Comparison of ENCODE assay signal across 34 cellular contexts in the genomic region with DNA sequence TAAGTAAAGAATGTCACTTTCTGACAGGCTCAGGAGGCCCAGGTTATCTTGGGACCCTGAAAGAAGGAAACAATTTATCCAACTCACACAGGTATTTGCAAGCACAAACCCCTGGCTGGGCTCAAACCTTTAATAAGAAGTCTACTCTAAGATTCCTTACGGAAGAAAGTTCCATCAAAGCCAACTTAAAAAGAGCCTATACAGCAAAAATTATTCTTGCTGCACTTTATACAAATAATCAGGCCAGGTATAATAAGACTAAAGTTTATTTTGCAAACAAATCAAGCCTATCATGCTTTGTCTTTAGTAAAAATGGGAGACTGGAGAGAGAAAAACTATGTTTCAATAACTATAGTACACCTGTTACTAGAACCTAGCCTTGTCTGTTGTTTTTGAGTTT.
"Had no signal": no experiment of that assay in that cellular context is flagged by ENCODE, and none has a peak within 500 bp of the region (broad histone marks: within the 10 kb centered on the region; RNA-seq: fewer than 3 reads in every experiment).

No MANE protein-coding gene starts in this region.

- FAIRE-seq: colon had no signal

- H3K27me3 Mint-ChIP-seq: activated B cell treated with CpG ODN at 0.5 μM for 24 hours; activated CD4-positive, alpha-beta memory T cell treated with anti-CD3 and anti-CD28 coated beads, Interleukin-2, amount 10 ng/mL, durations not matched to agents 7 days and 5 days; activated CD4-positive, alpha-beta T cell treated with anti-CD3 and anti-CD28 coated beads for 36 hours; activated CD4-positive, alpha-beta T cell treated with anti-CD3 and anti-CD28 coated beads, Interleukin-2, amount 10 ng/mL, durations not matched to agents 7 days and 5 days; activated naive CD4-positive, alpha-beta T cell treated with anti-CD3 and anti-CD28 coated beads, Interleukin-2, amount 10 ng/mL, durations not matched to agents 7 days and 5 days; activated naive CD8-positive, alpha-beta T cell treated with anti-CD3 and anti-CD28 coated beads, Interleukin-2, amount 10 ng/mL, durations not matched to agents 7 days and 5 days; activated T-cell treated with anti-CD3 and anti-CD28 coated beads, Interleukin-2, amount 50 U/mL, for 24 hours; brain; effector memory CD8-positive, alpha-beta T cell; T-helper 17 cell had no signal

- DNase-seq: activated B cell treated with CpG ODN at 0.5 μM for 24 hours; activated CD4-positive, alpha-beta memory T cell treated with anti-CD3 and anti-CD28 coated beads, Interleukin-2, amount 10 ng/mL, durations not matched to agents 7 days and 5 days; activated CD4-positive, alpha-beta T cell treated with anti-CD3 and anti-CD28 coated beads for 36 hours; activated CD4-positive, alpha-beta T cell treated with anti-CD3 and anti-CD28 coated beads, Interleukin-2, amount 10 ng/mL, durations not matched to agents 7 days and 5 days; activated CD4-positive, alpha-beta T cell treated with anti-CD3 and anti-CD28 coated beads, Interleukin-2, amount 50 U/mL, for 4 hours; activated CD8-positive, alpha-beta memory T cell treated with anti-CD3 and anti-CD28 coated beads, Interleukin-2, amount 50 U/mL, for 48 hours; activated gamma-delta T cell; activated naive CD4-positive, alpha-beta T cell; activated naive CD4-positive, alpha-beta T cell treated with anti-CD3 and anti-CD28 coated beads, Interleukin-2, amount 10 ng/mL, durations not matched to agents 7 days and 5 days; activated naive CD8-positive, alpha-beta T cell treated with anti-CD3 and anti-CD28 coated beads, Interleukin-2, amount 10 ng/mL, durations not matched to agents 7 days and 5 days; activated T-cell treated with anti-CD3 and anti-CD28 coated beads for 4 hours; activated T-cell treated with anti-CD3 and anti-CD28 coated beads, Interleukin-2, amount 50 U/mL, for 24 hours; activated T-cell treated with anti-CD3 and anti-CD28 coated beads, Interleukin-2, amount 50 U/mL, for 72 hours; caudate nucleus; cortex of kidney; dermis blood vessel endothelial cell; effector CD4-positive, alpha-beta T cell; effector memory CD8-positive, alpha-beta T cell; erythroblast; foreskin keratinocyte; heart right ventricle; T-helper 1 cell; T-helper 17 cell; T1000; WERI-Rb-1 had no signal

- ATAC-seq: activated CD4-positive, alpha-beta T cell treated with anti-CD3 and anti-CD28 coated beads for 36 hours; activated CD4-positive, CD25-positive, alpha-beta regulatory T cell treated with anti-CD3 and anti-CD28 coated beads, Interleukin-2, amount 50 U/mL, for 24 hours; activated naive CD4-positive, alpha-beta T cell treated with anti-CD3 and anti-CD28 coated beads, Interleukin-2, amount 50 U/mL, for 72 hours; activated T-cell treated with anti-CD3 and anti-CD28 coated beads, Interleukin-2, amount 50 U/mL, for 72 hours; effector memory CD8-positive, alpha-beta T cell; foreskin keratinocyte; gastroesophageal sphincter; heart right ventricle; T-helper 17 cell had no signal

- H3K9me3 Mint-ChIP-seq: activated B cell treated with CpG ODN at 0.5 μM for 24 hours; activated CD4-positive, alpha-beta memory T cell treated with anti-CD3 and anti-CD28 coated beads, Interleukin-2, amount 10 ng/mL, durations not matched to agents 7 days and 5 days; activated CD4-positive, alpha-beta T cell treated with anti-CD3 and anti-CD28 coated beads, Interleukin-2, amount 10 ng/mL, durations not matched to agents 7 days and 5 days; activated naive CD4-positive, alpha-beta T cell treated with anti-CD3 and anti-CD28 coated beads, Interleukin-2, amount 10 ng/mL, durations not matched to agents 7 days and 5 days; activated naive CD8-positive, alpha-beta T cell treated with anti-CD3 and anti-CD28 coated beads, Interleukin-2, amount 10 ng/mL, durations not matched to agents 7 days and 5 days; activated T-cell treated with anti-CD3 and anti-CD28 coated beads, Interleukin-2, amount 50 U/mL, for 24 hours; brain; effector memory CD8-positive, alpha-beta T cell; T-helper 2 cell treated with Interferon-gamma antibody and Interleukin-4, amounts not matched to agents 5 μg/mL and 100 μg/mL, for 36 hours had no signal

- H3K4me1 Mint-ChIP-seq: activated CD4-positive, alpha-beta memory T cell treated with anti-CD3 and anti-CD28 coated beads, Interleukin-2, amount 10 ng/mL, durations not matched to agents 7 days and 5 days; activated CD4-positive, alpha-beta T cell treated with anti-CD3 and anti-CD28 coated beads for 36 hours; activated CD4-positive, alpha-beta T cell treated with anti-CD3 and anti-CD28 coated beads, Interleukin-2, amount 10 ng/mL, durations not matched to agents 7 days and 5 days; activated naive CD4-positive, alpha-beta T cell treated with anti-CD3 and anti-CD28 coated beads, Interleukin-2, amount 10 ng/mL, durations not matched to agents 7 days and 5 days had no signal

- H3K4me1 ChIP-seq: ascending aorta, breast epithelium, foreskin keratinocyte had no signal

- H3K36me3 ChIP-seq: ascending aorta, breast epithelium, esophagus muscularis mucosa, gastroesophageal sphincter, heart right ventricle, WERI-Rb-1 had no signal

- H3K4me3 Mint-ChIP-seq: activated B cell treated with CpG ODN at 0.5 μM for 24 hours; activated CD4-positive, alpha-beta memory T cell treated with anti-CD3 and anti-CD28 coated beads, Interleukin-2, amount 10 ng/mL, durations not matched to agents 7 days and 5 days; activated CD4-positive, alpha-beta T cell treated with anti-CD3 and anti-CD28 coated beads for 36 hours; activated CD4-positive, alpha-beta T cell treated with anti-CD3 and anti-CD28 coated beads, Interleukin-2, amount 10 ng/mL, durations not matched to agents 7 days and 5 days; activated naive CD4-positive, alpha-beta T cell treated with anti-CD3 and anti-CD28 coated beads, Interleukin-2, amount 10 ng/mL, durations not matched to agents 7 days and 5 days; activated naive CD8-positive, alpha-beta T cell treated with anti-CD3 and anti-CD28 coated beads, Interleukin-2, amount 10 ng/mL, durations not matched to agents 7 days and 5 days; activated T-cell treated with anti-CD3 and anti-CD28 coated beads, Interleukin-2, amount 50 U/mL, for 24 hours; activated T-cell treated with anti-CD3 and anti-CD28 coated beads, Interleukin-2, amount 50 U/mL, for 72 hours; brain; effector memory CD8-positive, alpha-beta T cell; T-helper 17 cell; T-helper 2 cell treated with Interferon-gamma antibody and Interleukin-4, amounts not matched to agents 5 μg/mL and 100 μg/mL, for 36 hours had no signal

- H3K36me3 Mint-ChIP-seq: brain had no signal

- H3K9me3 ChIP-seq: ascending aorta, breast epithelium, esophagus muscularis mucosa, gastroesophageal sphincter, heart right ventricle had no signal

- H3K27ac Mint-ChIP-seq: activated B cell treated with CpG ODN at 0.5 μM for 24 hours; activated CD4-positive, alpha-beta memory T cell treated with anti-CD3 and anti-CD28 coated beads, Interleukin-2, amount 10 ng/mL, durations not matched to agents 7 days and 5 days; activated CD4-positive, alpha-beta T cell treated with anti-CD3 and anti-CD28 coated beads for 36 hours; activated CD4-positive, alpha-beta T cell treated with anti-CD3 and anti-CD28 coated beads, Interleukin-2, amount 10 ng/mL, durations not matched to agents 7 days and 5 days; activated naive CD4-positive, alpha-beta T cell treated with anti-CD3 and anti-CD28 coated beads, Interleukin-2, amount 10 ng/mL, durations not matched to agents 7 days and 5 days; activated naive CD4-positive, alpha-beta T cell treated with anti-CD3 and anti-CD28 coated beads, Interleukin-2, amount 50 U/mL, for 72 hours; activated naive CD8-positive, alpha-beta T cell treated with anti-CD3 and anti-CD28 coated beads, Interleukin-2, amount 10 ng/mL, durations not matched to agents 7 days and 5 days; activated T-cell treated with anti-CD3 and anti-CD28 coated beads, Interleukin-2, amount 50 U/mL, for 24 hours; activated T-cell treated with anti-CD3 and anti-CD28 coated beads, Interleukin-2, amount 50 U/mL, for 72 hours; brain; effector memory CD8-positive, alpha-beta T cell; T-helper 17 cell; T-helper 2 cell treated with Interferon-gamma antibody and Interleukin-4, amounts not matched to agents 5 μg/mL and 100 μg/mL, for 36 hours had no signal

- H3K27ac ChIP-seq: ascending aorta, breast epithelium, esophagus muscularis mucosa, foreskin keratinocyte, gastroesophageal sphincter, heart right ventricle, WERI-Rb-1 had no signal

- H3K27me3 ChIP-seq: ascending aorta, breast epithelium, esophagus muscularis mucosa, foreskin keratinocyte, gastroesophageal sphincter, heart right ventricle had no signal

- H3K4me3 ChIP-seq: ascending aorta, breast epithelium, esophagus muscularis mucosa, gastroesophageal sphincter, heart right ventricle had no signal
